In the genomic region with DNA sequence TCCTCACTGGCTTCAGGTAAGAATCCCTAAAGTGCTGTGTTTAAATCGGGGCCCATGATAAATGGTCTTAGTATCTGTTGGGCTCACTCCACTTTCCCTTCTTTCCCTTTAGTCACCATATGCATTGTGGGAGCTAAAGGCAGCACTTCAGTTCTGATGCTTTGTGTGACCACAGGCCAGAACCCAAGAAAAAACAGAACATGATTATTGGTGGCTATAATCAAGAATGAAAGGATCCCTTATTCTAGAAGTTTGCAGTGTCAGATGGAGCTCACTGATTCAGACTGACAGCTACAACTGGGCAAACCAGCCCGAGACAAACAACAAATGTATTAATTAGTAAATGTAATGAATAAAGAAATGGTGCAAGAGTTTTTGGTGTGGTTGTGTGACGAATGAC, we compare ENCODE assay signal across 20 cellular contexts. TPM values are rescaled to one million over a fixed set of nuclear protein-coding genes. Genes with fewer than 3 reads are reported as not detected.
DNase-seq lines count a peak whose midpoint lies in the region; ATAC-seq lines count a peak whose summit lies in the region.
"Had no signal": no experiment of that assay in that cellular context is flagged by ENCODE, and none has a peak within 500 bp of the region (broad histone marks: within the 10 kb centered on the region; RNA-seq: fewer than 3 reads in every experiment).

No MANE protein-coding gene starts in this region.

- H3K4me3 Mint-ChIP-seq in stimulated activated naive CD8-positive, alpha-beta T cell treated with anti-CD3 and anti-CD28 coated beads, Interleukin-15, amount 100 ng/mL, for 72 hours, result no peak overlapping the region
- H3K4me3 Mint-ChIP-seq: CD14-positive monocyte; CD4-positive, alpha-beta T cell; CD8-positive, alpha-beta memory T cell had no signal

- peak overlapping the region; percentile 30 for H3K27ac ChIP-seq in substantia nigra (ENCODE audit: low read depth, low read length, poor library complexity, severe bottlenecking)
- H3K27ac ChIP-seq: 22Rv1; BLaER1 treated with 17β-estradiol and CSF1 and Interleukin-3, amounts not matched to agents 10 nM and 100 nM; GM23248 had no signal

- DNase-seq in Ammon's horn (ENCODE audit: low spot score) (peak; percentile 28), foreskin melanocyte (peak; percentile 20), midbrain (lab: John Stamatoyannopoulos, UW) (peak; percentile 20), substantia nigra (lab: John Stamatoyannopoulos, UW) (peak in 1 of 49 donors; percentile 8), HT-29 (ENCODE audit: low spot score) (no peak), Kasumi-1 (lab: John Stamatoyannopoulos, UW) (no peak)
- no peak for DNase-seq in stimulated activated naive CD8-positive, alpha-beta T cell treated with anti-CD3 and anti-CD28 coated beads, Interleukin-15, amount 100 ng/mL, for 72 hours
- DNase-seq: BE2C; CD4-positive, alpha-beta T cell; CD8-positive, alpha-beta memory T cell; DMS 273 treated with DMSO at 0.1 percent for 48 hours; DMS79; GF-D8; GM23248; H7 had no signal

- H3K27me3 Mint-ChIP-seq in stimulated activated naive CD8-positive, alpha-beta T cell treated with anti-CD3 and anti-CD28 coated beads, Interleukin-15, amount 100 ng/mL, for 72 hours, result peaks cover 9% of the 10 kb centered on the region

- ATAC-seq in HG03354 (IDR thresholded peaks at IDR 0.05; ENCODE audit: poor library complexity, severe bottlenecking, unreplicated experiment), result no peak
- ATAC-seq in stimulated activated naive CD8-positive, alpha-beta T cell treated with anti-CD3 and anti-CD28 coated beads, Interleukin-15, amount 100 ng/mL, for 72 hours, result no peak
- ATAC-seq: HCT116 had no signal

- H3K9me3 Mint-ChIP-seq in stimulated activated naive CD8-positive, alpha-beta T cell treated with anti-CD3 and anti-CD28 coated beads, Interleukin-15, amount 100 ng/mL, for 72 hours, result peaks cover 0 to 4% of the 10 kb centered on the region in 2 donors
- H3K9me3 Mint-ChIP-seq: CD4-positive, alpha-beta T cell had no signal

- H3K4me1 Mint-ChIP-seq in stimulated activated naive CD8-positive, alpha-beta T cell treated with anti-CD3 and anti-CD28 coated beads, Interleukin-15, amount 100 ng/mL, for 72 hours, result no peaks in the 10 kb centered on the region
- H3K4me1 Mint-ChIP-seq: CD8-positive, alpha-beta memory T cell had no signal

- no peak overlapping the region for H3K27ac Mint-ChIP-seq in stimulated activated naive CD8-positive, alpha-beta T cell treated with anti-CD3 and anti-CD28 coated beads, Interleukin-15, amount 100 ng/mL, for 72 hours
- H3K27ac Mint-ChIP-seq: CD14-positive monocyte; CD4-positive, alpha-beta T cell; CD8-positive, alpha-beta memory T cell had no signal

RNA-seq across cellular contexts. Expression of a gene that starts 57.3 kb away (rescaled TPM):
- 119 and 124 TPM in 2 replicates for total RNA-seq in HT-29 (2014; rRNA removed; shearing (Covaris generic))

Comparison
In these comparisons a context has a peak if more than half of its experiments do, and no peak if none do; other contexts are left out.
1. DNase-seq: peak in Ammon's horn (single experiment), foreskin melanocyte (single experiment) and midbrain (single experiment); none in stimulated activated naive CD8-positive, alpha-beta T cell treated with anti-CD3 and anti-CD28 coated beads, Interleukin-15, amount 100 ng/mL, for 72 hours (0 of 2), HT-29 (single experiment) and Kasumi-1 (0 of 2).